In genomic region chr12:132199101-132199500, GRCh38 we compare ENCODE assay signal across 34 cellular contexts.
"Had no signal": no experiment of that assay in that cellular context is flagged by ENCODE, and none has a peak within 500 bp of the region (broad histone marks: within the 10 kb centered on the region; RNA-seq: fewer than 3 reads in every experiment).

No MANE protein-coding gene starts in this region.

- H3K4me1 Mint-ChIP-seq: activated B cell treated with CpG ODN at 0.5 μM for 24 hours; activated CD4-positive, alpha-beta T cell treated with anti-CD3 and anti-CD28 coated beads, Interleukin-2, amount 10 ng/mL, durations not matched to agents 24 days and 14 days; activated naive CD8-positive, alpha-beta T cell treated with anti-CD3 and anti-CD28 coated beads for 36 hours; activated T-helper 17 cell treated with anti-CD3 and anti-CD28 coated beads, Interleukin-2, amount 50 U/mL, for 72 hours had no signal

- H3K9me3 ChIP-seq: adrenal gland had no signal

- DNase-seq: activated B cell treated with CpG ODN at 0.5 μM for 24 hours; activated CD4-positive, alpha-beta memory T cell treated with anti-CD3 and anti-CD28 coated beads for 36 hours; activated CD4-positive, alpha-beta T cell treated with anti-CD3 and anti-CD28 coated beads for 4 hours; activated CD4-positive, alpha-beta T cell treated with anti-CD3 and anti-CD28 coated beads, Interleukin-2, amount 10 ng/mL, durations not matched to agents 24 days and 14 days; activated CD4-positive, alpha-beta T cell treated with anti-CD3 and anti-CD28 coated beads, Interleukin-2, amount 50 U/mL, for 1 hour; activated CD4-positive, alpha-beta T cell treated with anti-CD3 and anti-CD28 coated beads, Interleukin-2, amount 50 U/mL, for 4 hours; activated CD4-positive, CD25-positive, alpha-beta regulatory T cell treated with anti-CD3 and anti-CD28 coated beads, Interleukin-2, amount 50 U/mL, for 72 hours; activated CD8-positive, alpha-beta memory T cell treated with anti-CD3 and anti-CD28 coated beads, Interleukin-2, amount 50 U/mL, for 4 hours; activated CD8-positive, alpha-beta T cell treated with anti-CD3 and anti-CD28 coated beads for 36 hours; activated effector memory CD4-positive, alpha-beta T cell treated with anti-CD3 and anti-CD28 coated beads, Interleukin-2, amount 50 U/mL, for 16 hours; activated gamma-delta T cell treated with Interleukin-2 at 50 U/mL for 16 hours; activated naive CD4-positive, alpha-beta T cell; activated naive CD4-positive, alpha-beta T cell treated with anti-CD3 and anti-CD28 coated beads for 36 hours; activated naive CD4-positive, alpha-beta T cell treated with anti-CD3 and anti-CD28 coated beads, Interleukin-2, amount 50 U/mL, for 16 hours; activated naive CD8-positive, alpha-beta T cell treated with anti-CD3 and anti-CD28 coated beads for 36 hours; activated T-cell treated with anti-CD3 and anti-CD28 coated beads for 4 hours; activated T-cell treated with anti-CD3 and anti-CD28 coated beads, Interleukin-2, amount 50 U/mL, for 1 hour; activated T-cell treated with anti-CD3 and anti-CD28 coated beads, Interleukin-2, amount 50 U/mL, for 4 hours; activated T-cell treated with anti-CD3 and anti-CD28 coated beads, Interleukin-2, amount 50 U/mL, for 72 hours; adrenal gland; amniotic stem cell; aorta; body of pancreas; brain microvascular endothelial cell; central memory CD4-positive, alpha-beta T cell; T-helper 2 cell; T-helper 9 cell had no signal

- H3K36me3 Mint-ChIP-seq: activated CD4-positive, alpha-beta memory T cell treated with anti-CD3 and anti-CD28 coated beads for 36 hours had no signal

- H3K9me3 Mint-ChIP-seq: activated CD4-positive, alpha-beta T cell treated with anti-CD3 and anti-CD28 coated beads, Interleukin-2, amount 10 ng/mL, durations not matched to agents 24 days and 14 days had no signal

- H3K27ac Mint-ChIP-seq: activated B cell treated with CpG ODN at 0.5 μM for 24 hours; activated CD4-positive, alpha-beta memory T cell treated with anti-CD3 and anti-CD28 coated beads for 36 hours; activated CD4-positive, alpha-beta T cell treated with anti-CD3 and anti-CD28 coated beads, Interleukin-2, amount 10 ng/mL, durations not matched to agents 24 days and 14 days; activated CD8-positive, alpha-beta T cell treated with anti-CD3 and anti-CD28 coated beads for 36 hours; activated naive CD4-positive, alpha-beta T cell treated with anti-CD3 and anti-CD28 coated beads for 36 hours; activated naive CD4-positive, alpha-beta T cell treated with anti-CD3 and anti-CD28 coated beads, Interleukin-2, amount 50 U/mL, for 72 hours; activated naive CD8-positive, alpha-beta T cell treated with anti-CD3 and anti-CD28 coated beads for 36 hours; activated T-cell treated with anti-CD3 and anti-CD28 coated beads, Interleukin-2, amount 50 U/mL, for 72 hours; activated T-helper 1 cell treated with anti-CD3 and anti-CD28 coated beads, Interleukin-12 subunit alpha, Interleukin-12 subunit beta, Interleukin-2, Interleukin-4 antibody, amounts not matched to agents 30 ng/mL and 10 ng/mL and 1 ng/mL, durations not matched to agents 14 hours and 24 hours and 36 hours; activated T-helper 17 cell treated with anti-CD3 and anti-CD28 coated beads, Interleukin-2, amount 50 U/mL, for 72 hours; T-helper 1 cell treated with Interleukin-12 subunit alpha and Interleukin-12 subunit beta and Interleukin-4 antibody, amounts not matched to agents 30 μg/mL and 1 μg/mL, for 36 hours; T-helper 2 cell treated with Interferon-gamma antibody and Interleukin-4, amounts not matched to agents 5 μg/mL and 100 μg/mL, for 36 hours had no signal

- H3K27me3 ChIP-seq: body of pancreas had no signal

- H3K36me3 ChIP-seq: adrenal gland, brain microvascular endothelial cell, breast epithelium had no signal

- H3K4me1 ChIP-seq: adrenal gland, body of pancreas, breast epithelium had no signal

- H3K4me3 Mint-ChIP-seq: activated B cell treated with CpG ODN at 0.5 μM for 24 hours; activated CD4-positive, alpha-beta memory T cell treated with anti-CD3 and anti-CD28 coated beads for 36 hours; activated CD4-positive, alpha-beta T cell treated with anti-CD3 and anti-CD28 coated beads, Interleukin-2, amount 10 ng/mL, durations not matched to agents 24 days and 14 days; activated CD8-positive, alpha-beta T cell treated with anti-CD3 and anti-CD28 coated beads for 36 hours; activated naive CD4-positive, alpha-beta T cell treated with anti-CD3 and anti-CD28 coated beads for 36 hours; activated naive CD8-positive, alpha-beta T cell treated with anti-CD3 and anti-CD28 coated beads for 36 hours; activated T-cell treated with anti-CD3 and anti-CD28 coated beads, Interleukin-2, amount 50 U/mL, for 4 hours; activated T-cell treated with anti-CD3 and anti-CD28 coated beads, Interleukin-2, amount 50 U/mL, for 72 hours; activated T-helper 1 cell treated with anti-CD3 and anti-CD28 coated beads, Interleukin-12 subunit alpha, Interleukin-12 subunit beta, Interleukin-2, Interleukin-4 antibody, amounts not matched to agents 30 ng/mL and 10 ng/mL and 1 ng/mL, durations not matched to agents 14 hours and 24 hours and 36 hours; activated T-helper 17 cell treated with anti-CD3 and anti-CD28 coated beads, Interleukin-2, amount 50 U/mL, for 72 hours; T-helper 1 cell treated with Interleukin-12 subunit alpha and Interleukin-12 subunit beta and Interleukin-4 antibody, amounts not matched to agents 30 μg/mL and 1 μg/mL, for 36 hours; T-helper 2 cell treated with Interferon-gamma antibody and Interleukin-4, amounts not matched to agents 5 μg/mL and 100 μg/mL, for 36 hours had no signal

- ATAC-seq: activated CD8-positive, alpha-beta T cell treated with anti-CD3 and anti-CD28 coated beads for 36 hours; activated naive CD4-positive, alpha-beta T cell treated with anti-CD3 and anti-CD28 coated beads, Interleukin-2, amount 50 U/mL, for 72 hours; activated T-cell treated with anti-CD3 and anti-CD28 coated beads, Interleukin-2, amount 50 U/mL, for 4 hours; activated T-cell treated with anti-CD3 and anti-CD28 coated beads, Interleukin-2, amount 50 U/mL, for 72 hours; activated T-helper 17 cell treated with anti-CD3 and anti-CD28 coated beads, Interleukin-2, amount 50 U/mL, for 72 hours; body of pancreas had no signal

- H3K27ac ChIP-seq: adrenal gland, body of pancreas, brain microvascular endothelial cell, breast epithelium, VCaP had no signal

- H3K4me3 ChIP-seq: adrenal gland, body of pancreas, breast epithelium had no signal
